Comparison of ENCODE assay signal across 19 cellular contexts in genomic region chr20:7656662-7657061, GRCh38.
DNase-seq lines count a peak whose midpoint lies in the region; ATAC-seq, FAIRE-seq and TF ChIP-seq lines count a peak whose summit lies in the region.
"Had no signal": no experiment of that assay in that cellular context is flagged by ENCODE, and none has a peak within 500 bp of the region (broad histone marks: within the 10 kb centered on the region; RNA-seq: fewer than 3 reads in every experiment).

No MANE protein-coding gene starts in this region.

- POLR2A ChIA-PET in A549 (lab: Yijun Ruan, JAX) (no interaction called here), WTC11 (lab: Charles Lee) (no interaction called here)

- TF ChIP-seq EP300 in A549 (IDR thresholded peaks at IDR 0.05), result no peak

- H3K4me2 ChIP-seq in A549, result no peak overlapping the region

- H3K4me1 ChIP-seq in A549 (no peaks in the 10 kb centered on the region), HUES48 (ENCODE audit: control insufficient read depth, insufficient read depth, low read length) (peaks cover 31% of the 10 kb centered on the region)
- H3K4me1 ChIP-seq: BE2C, HAP-1 had no signal

- H3K4me3 ChIP-seq in A549, result no peak overlapping the region
- H3K4me3 ChIP-seq in HUES48 (ENCODE audit: low read depth, low read length), result no peak overlapping the region
- H3K4me3 ChIP-seq: HAP-1 had no signal

- TF ChIP-seq POLR2A in A549 (IDR thresholded peaks at IDR 0.05; ENCODE audit: low read length), result no peak

- H3K4me1 Mint-ChIP-seq in WTC11, result peaks cover 46% of the 10 kb centered on the region
- no peaks in the 10 kb centered on the region for H3K4me1 Mint-ChIP-seq in activated T-cell treated with anti-CD3 and anti-CD28 coated beads, Interleukin-2, amount 50 U/mL, for 24 hours (ENCODE audit: low read depth)
- H3K4me1 Mint-ChIP-seq: CD4-positive, CD25-positive, alpha-beta regulatory T cell; CD8-positive, alpha-beta memory T cell; IgD-negative memory B cell had no signal

- no peak for TF ChIP-seq CTCF in A549 (IDR thresholded peaks at IDR 0.05)
- no peak for TF ChIP-seq CTCF in WTC11 (IDR thresholded peaks at IDR 0.05)

- no peak for DNase-seq in A549 (ENCODE audit: low read depth in 1 of 2, low spot score in 1 of 2)
- no peak for DNase-seq in WTC11 (ENCODE audit: low spot score)
- DNase-seq in iPS DF 4.7 (ENCODE audit: extremely low read depth, low spot score), result peak; percentile 25
- no peak for DNase-seq in activated T-cell treated with anti-CD3 and anti-CD28 coated beads, Interleukin-2, amount 50 U/mL, for 24 hours
- DNase-seq in dermis blood vessel endothelial cell, result no peak
- DNase-seq in GM19239 (ENCODE audit: insufficient read length, low spot score), result no peak
- DNase-seq: ACHN; BE2C; C1 segment of cervical spinal cord; CD4-positive, CD25-positive, alpha-beta regulatory T cell; CD8-positive, alpha-beta memory T cell; COR-L47; DMS 273 treated with DMSO at 0.1 percent for 48 hours; GDM1; KBM-7 had no signal

- H3K36me3 Mint-ChIP-seq in WTC11, result no peaks in the 10 kb centered on the region
- H3K36me3 Mint-ChIP-seq in activated T-cell treated with anti-CD3 and anti-CD28 coated beads, Interleukin-2, amount 50 U/mL, for 24 hours (ENCODE audit: low read depth), result no peaks in the 10 kb centered on the region
- H3K36me3 Mint-ChIP-seq: CD4-positive, CD25-positive, alpha-beta regulatory T cell; CD8-positive, alpha-beta memory T cell; IgD-negative memory B cell had no signal

- H3K27ac Mint-ChIP-seq in WTC11, result peak overlapping the region; percentile 70; the same call in 1 of the 2 replicates
- no peak overlapping the region for H3K27ac Mint-ChIP-seq in activated T-cell treated with anti-CD3 and anti-CD28 coated beads, Interleukin-2, amount 50 U/mL, for 24 hours
- H3K27ac Mint-ChIP-seq: CD4-positive, CD25-positive, alpha-beta regulatory T cell; CD8-positive, alpha-beta memory T cell; IgD-negative memory B cell had no signal

- no peaks in the 10 kb centered on the region for H3K27me3 ChIP-seq in HUES48 (ENCODE audit: control insufficient read depth, insufficient read depth, low read length)
- H3K27me3 ChIP-seq: BE2C had no signal

- no peaks in the 10 kb centered on the region for H3K27me3 Mint-ChIP-seq in WTC11 (ENCODE audit: low read depth)
- H3K27me3 Mint-ChIP-seq in activated T-cell treated with anti-CD3 and anti-CD28 coated beads, Interleukin-2, amount 50 U/mL, for 24 hours, result no peaks in the 10 kb centered on the region
- H3K27me3 Mint-ChIP-seq: CD4-positive, CD25-positive, alpha-beta regulatory T cell; CD8-positive, alpha-beta memory T cell; IgD-negative memory B cell had no signal

- no peak for ATAC-seq in A549
- ATAC-seq in WTC11, result peak; percentile 85
- ATAC-seq: HepG2 had no signal

- H3K9ac ChIP-seq in HUES48 (ENCODE audit: low read depth, low read length), result no peak overlapping the region

- H3K27ac ChIP-seq in A549 (no peak overlapping the region), HUES48 (ENCODE audit: low read depth, low read length) (peak overlapping the region; percentile 57)

- no peaks in the 10 kb centered on the region for H3K36me3 ChIP-seq in HUES48 (ENCODE audit: control insufficient read depth, insufficient read depth, low read length)
- H3K36me3 ChIP-seq: BE2C, HAP-1 had no signal

- H3K9me3 ChIP-seq in A549 (peaks cover 5% of the 10 kb centered on the region; the same call in 1 of the 3 replicates), HUES48 (ENCODE audit: control insufficient read depth, insufficient read depth, low read length) (no peaks in the 10 kb centered on the region)
- H3K9me3 ChIP-seq: BE2C, HAP-1 had no signal

- FAIRE-seq in A549 (lab: Jason Lieb, UNC), result peak; percentile 39
- no peak for FAIRE-seq in GM19239 (lab: Jason Lieb, UNC)
- FAIRE-seq: HepG2 had no signal

- no peak for TF ChIP-seq RAD21 in A549 (conservative IDR thresholded peaks at IDR 0.05 in 1 of 2, IDR thresholded peaks at IDR 0.05 in 1 of 2)

- CTCF ChIA-PET in A549 (lab: Yijun Ruan, JAX), result no interaction called here
- CTCF ChIA-PET in WTC11 (lab: Charles Lee), result no interaction called here

- WGBS in A549 (ENCODE audit: missing lambda C conversion rate), result 8% methylated on average over 3 of the region's 3 CpGs

- no peak overlapping the region for H3K4me3 Mint-ChIP-seq in WTC11
- no peak overlapping the region for H3K4me3 Mint-ChIP-seq in activated T-cell treated with anti-CD3 and anti-CD28 coated beads, Interleukin-2, amount 50 U/mL, for 24 hours
- H3K4me3 Mint-ChIP-seq: CD4-positive, CD25-positive, alpha-beta regulatory T cell; CD8-positive, alpha-beta memory T cell; IgD-negative memory B cell had no signal

- peaks cover 4% of the 10 kb centered on the region; the same call in 1 of the 2 replicates for H3K9me3 Mint-ChIP-seq in WTC11
- H3K9me3 Mint-ChIP-seq in activated T-cell treated with anti-CD3 and anti-CD28 coated beads, Interleukin-2, amount 50 U/mL, for 24 hours, result peaks cover 4% of the 10 kb centered on the region

TF ChIP-seq in A549, 52 proteins besides CTCF, POLR2A, EP300 and RAD21:
- TF ChIP-seq HOXA7 (CRISPR knock-in tag; IDR thresholded peaks at IDR 0.05) (no peak), ZNF302 (CRISPR knock-in tag; IDR thresholded peaks at IDR 0.05) (no peak), E2F6 (IDR thresholded peaks at IDR 0.05; ENCODE audit: borderline replicate concordance, low read depth) (no peak)

TF ChIP-seq in WTC11, 78 proteins besides CTCF, POLR2A, EP300 and RAD21:
- TF ChIP-seq FOXP4 (CRISPR knock-in tag; IDR thresholded peaks at IDR 0.05), result no peak
- no peak for TF ChIP-seq GTF2I (CRISPR knock-in tag; conservative IDR thresholded peaks at IDR 0.05)
- TF ChIP-seq KAT7 (CRISPR knock-in tag; IDR thresholded peaks at IDR 0.05; ENCODE audit: borderline replicate concordance), result no peak
- TF ChIP-seq USF2 (CRISPR knock-in tag; IDR thresholded peaks at IDR 0.05), result no peak
- no peak for TF ChIP-seq ZNF232 (CRISPR knock-in tag; IDR thresholded peaks at IDR 0.05)
- no peak for TF ChIP-seq SMAD4 (CRISPR knock-in tag; IDR thresholded peaks at IDR 0.05)
- no peak for TF ChIP-seq JAZF1 (CRISPR knock-in tag; IDR thresholded peaks at IDR 0.05)
- no peak for TF ChIP-seq ZSCAN18 (CRISPR knock-in tag; IDR thresholded peaks at IDR 0.05)
- no peak for TF ChIP-seq ZNF396 (CRISPR knock-in tag; IDR thresholded peaks at IDR 0.05; ENCODE audit: borderline replicate concordance)
- TF ChIP-seq PRRX2 (CRISPR knock-in tag; IDR thresholded peaks at IDR 0.05), result no peak
- TF ChIP-seq ETV6 (CRISPR knock-in tag; IDR thresholded peaks at IDR 0.05), result no peak
- TF ChIP-seq TCF7 (CRISPR knock-in tag; IDR thresholded peaks at IDR 0.05; ENCODE audit: low read depth), result no peak
- no peak for TF ChIP-seq CREM (CRISPR knock-in tag; IDR thresholded peaks at IDR 0.05)
- TF ChIP-seq NFYB (CRISPR knock-in tag; conservative IDR thresholded peaks at IDR 0.05; ENCODE audit: low read depth), result no peak
- TF ChIP-seq CREB1 (CRISPR knock-in tag; IDR thresholded peaks at IDR 0.05), result no peak
- no peak for TF ChIP-seq ZBTB21 (CRISPR knock-in tag; IDR thresholded peaks at IDR 0.05; ENCODE audit: borderline replicate concordance)
- TF ChIP-seq ZNF671 (CRISPR knock-in tag; IDR thresholded peaks at IDR 0.05), result no peak
